In the genomic region with DNA sequence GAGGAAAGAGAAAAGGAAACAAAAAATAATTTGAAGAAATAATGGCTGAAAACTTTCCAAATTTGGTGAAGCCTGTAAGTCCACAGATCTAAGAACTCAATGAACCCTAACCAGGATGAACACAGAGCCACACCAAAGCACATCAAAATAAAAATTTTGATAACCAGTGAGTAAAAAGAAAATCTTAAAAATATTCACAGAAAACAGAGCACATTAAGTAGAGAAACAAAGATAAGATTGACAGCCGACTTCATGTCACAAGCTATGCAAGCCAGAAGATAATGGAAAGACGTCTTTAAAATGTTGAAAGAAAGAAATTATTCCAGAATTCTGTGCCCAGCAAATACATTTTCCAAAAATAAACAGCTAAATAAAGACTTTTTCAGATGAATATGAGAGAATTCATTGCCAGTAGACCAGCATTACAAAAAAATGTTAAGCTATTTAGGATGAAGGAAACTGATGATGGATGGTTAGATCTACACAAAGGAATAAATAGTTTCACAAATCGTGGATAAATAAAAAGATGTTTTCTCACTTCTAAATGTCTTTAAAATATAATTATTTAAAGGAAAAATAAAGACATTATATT, we compare ENCODE assay signal across 13 cellular contexts.
A peak's percentile ranks its signal among the peaks of the same experiment; 100 is the strongest.
DNase-seq lines count a peak whose midpoint lies in the region; ATAC-seq, FAIRE-seq and TF ChIP-seq lines count a peak whose summit lies in the region.
"Had no signal": no experiment of that assay in that cellular context is flagged by ENCODE, and none has a peak within 500 bp of the region (broad histone marks: within the 10 kb centered on the region; RNA-seq: fewer than 3 reads in every experiment).

No MANE protein-coding gene starts in this region.

- H3K27ac ChIP-seq in GM12878 (ENCODE audit: control insufficient read depth, insufficient read depth) (no peak overlapping the region), mesendoderm (ENCODE audit: low read depth, low read length) (no peak overlapping the region), uterus (no peak overlapping the region)
- H3K27ac ChIP-seq: skin epidermis had no signal

- H3K9me3 ChIP-seq in GM12878 (replicated peaks; ENCODE audit: control insufficient read depth, insufficient read depth, low read length) (peaks cover 4% of the 10 kb centered on the region), uterus (peaks cover 0 to 9% of the 10 kb centered on the region in 2 donors)

- H4K20me1 ChIP-seq in GM12878 (ENCODE audit: control insufficient read depth, insufficient read depth) = no peaks in the 10 kb centered on the region

- H3K4me1 ChIP-seq in GM12878 (ENCODE audit: control insufficient read depth, insufficient read depth, low read length) (no peaks in the 10 kb centered on the region), mesendoderm (ENCODE audit: control insufficient read depth, low read depth, low read length) (no peaks in the 10 kb centered on the region), uterus (no peaks in the 10 kb centered on the region)

- no peak overlapping the region for H3K4me3 ChIP-seq in GM12878
- no peak overlapping the region for H3K4me3 ChIP-seq in mesendoderm (ENCODE audit: low read length)
- H3K4me3 ChIP-seq in uterus = no peak overlapping the region
- H3K4me3 ChIP-seq: lung, skin epidermis had no signal

- no peak for ATAC-seq in GM12878
- no peak for ATAC-seq in HG02623 (IDR thresholded peaks at IDR 0.05; ENCODE audit: unreplicated experiment)

- no peak overlapping the region for H2AK5ac ChIP-seq in mesendoderm (ENCODE audit: low read length)

- 83% methylated on average over 3 of the region's 3 CpGs for WGBS in GM12878 (ENCODE audit: insufficient coverage, insufficient replicate concordance, low lambda C conversion rate, missing lambda C conversion rate)
- WGBS in mesendoderm (ENCODE audit: extremely low coverage, insufficient coverage, low lambda C conversion rate) = no CpG with 5 or more reads among the region's 3 CpGs

- CTCF ChIA-PET in GM12878 (lab: Yijun Ruan, JAX) = interaction anchor here (0.7 to 1.2 kb wide), 4 partner anchors 11 to 252 kb away, joined by 3 to 4 read pairs (median 3); no protein-coding TSS in a partner anchor

- no peak overlapping the region for H4K5ac ChIP-seq in mesendoderm (ENCODE audit: low read length)

- H2AFZ ChIP-seq in GM12878 (ENCODE audit: control insufficient read depth, low read depth, low read length) = no peak overlapping the region

- H4K8ac ChIP-seq in mesendoderm (ENCODE audit: low read depth, low read length) = no peak overlapping the region

- peak; percentile 13 for FAIRE-seq in GM12878 (lab: Jason Lieb, UNC)

- in situ Hi-C loops in GM12878 (cut with MboI) = no loop called here

- no peaks in the 10 kb centered on the region for H3K36me3 ChIP-seq in GM12878 (ENCODE audit: control insufficient read depth in 2 of 2, insufficient read depth in 2 of 2, low read length in 1 of 2)
- no peaks in the 10 kb centered on the region for H3K36me3 ChIP-seq in mesendoderm (ENCODE audit: control insufficient read depth, insufficient read depth, low read length)
- no peaks in the 10 kb centered on the region for H3K36me3 ChIP-seq in uterus

- H3K27me3 ChIP-seq in GM12878 (replicated peaks in 1 of 2; ENCODE audit: control insufficient read depth in 2 of 2, insufficient read depth in 2 of 2, low read length in 1 of 2) (no peaks in the 10 kb centered on the region), mesendoderm (ENCODE audit: insufficient read depth, low read length, poor library complexity) (no peaks in the 10 kb centered on the region), uterus (no peaks in the 10 kb centered on the region)

- H2BK15ac ChIP-seq in mesendoderm (replicated peaks; ENCODE audit: low read depth) = no peak overlapping the region

- TF ChIP-seq POLR2A in GM12878 (IDR thresholded peaks at IDR 0.05; ENCODE audit: low read depth, low read length) (no peak), uterus (IDR thresholded peaks at IDR 0.05) (no peak)

- H3K9ac ChIP-seq in GM12878 (ENCODE audit: control insufficient read depth, insufficient read depth, low read length) (no peak overlapping the region), mesendoderm (ENCODE audit: low read length) (no peak overlapping the region)

- no peaks in the 10 kb centered on the region for H3K79me1 ChIP-seq in mesendoderm (ENCODE audit: low read length)

- no TSS peak for BruUV-seq in GM12878 (replicated peaks; lab: Mats Ljungman, UMichigan)

- H3K4ac ChIP-seq in mesendoderm (ENCODE audit: low read depth, low read length) = no peak overlapping the region

- intact Hi-C loops in GM12878 (cut with micrococcal nuclease; ENCODE audit: unreplicated experiment) = no loop called here
- intact Hi-C loops in uterus (cut with DNase I; ENCODE audit: low total_unique reads) = no loop called here

- H3K18ac ChIP-seq in mesendoderm (ENCODE audit: low read length) = no peak overlapping the region

- no peak overlapping the region for H2BK5ac ChIP-seq in mesendoderm (ENCODE audit: low read length)

- no peak overlapping the region for H3K4me2 ChIP-seq in GM12878 (ENCODE audit: control insufficient read depth, insufficient read depth)
- no peak overlapping the region for H3K4me2 ChIP-seq in mesendoderm (ENCODE audit: low read length)

- TF ChIP-seq EP300 in GM12878 (IDR thresholded peaks at IDR 0.05; ENCODE audit: borderline replicate concordance in 1 of 2, control insufficient read depth in 1 of 2, low read depth in 2 of 2, low read length in 2 of 2) = no peak

- TF ChIP-seq RAD21 in GM12878 (IDR thresholded peaks at IDR 0.05; ENCODE audit: insufficient read depth, low read depth, low read length) = no peak

- SMC1A ChIA-PET in GM12878 (lab: Charles Lee; ENCODE audit: uncharacterized antibody, unreplicated experiment) = interaction anchor here (1.0 to 1.1 kb wide), 2 partner anchors 9 to 78 kb away, joined by 4 to 6 read pairs; no protein-coding TSS in a partner anchor

- H3K79me2 ChIP-seq in GM12878 (ENCODE audit: control insufficient read depth, insufficient read depth, low read length) = no peaks in the 10 kb centered on the region
- no peaks in the 10 kb centered on the region for H3K79me2 ChIP-seq in mesendoderm (ENCODE audit: control insufficient read depth, insufficient read depth, low read length)

- POLR2A ChIA-PET in GM12878 (lab: Charles Lee) = no interaction called here

- no peak overlapping the region for H2BK120ac ChIP-seq in mesendoderm (ENCODE audit: low read depth, low read length)

- RAD21 ChIA-PET in GM12878 (lab: Charles Lee; ENCODE audit: unreplicated experiment) = no interaction called here

- no peak for TF ChIP-seq CTCF in GM12878 (IDR thresholded peaks at IDR 0.05 in 2 of 3, conservative IDR thresholded peaks at IDR 0.05 in 1 of 3; ENCODE audit: control insufficient read depth in 2 of 3, extremely low read depth in 1 of 3, insufficient read depth in 1 of 3, low read depth in 3 of 3, low read length in 3 of 3)
- TF ChIP-seq CTCF in uterus (IDR thresholded peaks at IDR 0.05) = no peak

- H3K23ac ChIP-seq in mesendoderm (ENCODE audit: low read length) = no peak overlapping the region

- H3K56ac ChIP-seq in mesendoderm (ENCODE audit: low read length) = no peak overlapping the region

- DNase-seq in NCI-H2081 (lab: John Stamatoyannopoulos, UW) = peak; percentile 19 to 23
- DNase-seq in NCI-H2081 treated with DMSO at 0.1 percent for 48 hours (lab: John Stamatoyannopoulos, UW) = no peak
- peak; percentile 44 for DNase-seq in NCI-H1105 treated with DMSO at 0.1 percent for 48 hours (lab: John Stamatoyannopoulos, UW)
- no peak for DNase-seq in GM12878 (ENCODE audit: low read depth, low spot score)
- DNase-seq in mesendoderm = peak; percentile 66
- no peak for DNase-seq in uterus
- no peak for DNase-seq in hepatic stellate cell (ENCODE audit: low spot score)
- DNase-seq: activated CD4-positive, alpha-beta T cell treated with anti-CD3 and anti-CD28 coated beads for 4 hours; NCI-H446 treated with DMSO at 0.1 percent for 48 hours; substantia nigra had no signal

TF ChIP-seq in GM12878, 131 proteins besides CTCF, POLR2A, EP300 and RAD21 (continues in another document):
- TF ChIP-seq, protein P1, sequence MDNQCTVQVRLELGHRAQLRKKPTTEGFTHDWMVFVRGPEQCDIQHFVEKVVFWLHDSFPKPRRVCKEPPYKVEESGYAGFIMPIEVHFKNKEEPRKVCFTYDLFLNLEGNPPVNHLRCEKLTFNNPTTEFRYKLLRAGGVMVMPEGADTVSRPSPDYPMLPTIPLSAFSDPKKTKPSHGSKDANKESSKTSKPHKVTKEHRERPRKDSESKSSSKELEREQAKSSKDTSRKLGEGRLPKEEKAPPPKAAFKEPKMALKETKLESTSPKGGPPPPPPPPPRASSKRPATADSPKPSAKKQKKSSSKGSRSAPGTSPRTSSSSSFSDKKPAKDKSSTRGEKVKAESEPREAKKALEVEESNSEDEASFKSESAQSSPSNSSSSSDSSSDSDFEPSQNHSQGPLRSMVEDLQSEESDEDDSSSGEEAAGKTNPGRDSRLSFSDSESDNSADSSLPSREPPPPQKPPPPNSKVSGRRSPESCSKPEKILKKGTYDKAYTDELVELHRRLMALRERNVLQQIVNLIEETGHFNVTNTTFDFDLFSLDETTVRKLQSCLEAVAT (IDR thresholded peaks at IDR 0.05) = no peak
- TF ChIP-seq EGR1 (IDR thresholded peaks at IDR 0.05; ENCODE audit: borderline replicate concordance in 1 of 2, low read depth in 2 of 2, low read length in 2 of 2) (no peak), BRCA1 (IDR thresholded peaks at IDR 0.05; ENCODE audit: low read depth, low read length) (no peak), ZNF217 (IDR thresholded peaks at IDR 0.05) (no peak), KAT2A (conservative IDR thresholded peaks at IDR 0.05; ENCODE audit: control insufficient read depth, low read depth, low read length) (no peak), EED (IDR thresholded peaks at IDR 0.05; ENCODE audit: low read depth) (no peak), FOXM1 (IDR thresholded peaks at IDR 0.05; ENCODE audit: low read depth, low read length) (no peak), BCL11A (IDR thresholded peaks at IDR 0.05; ENCODE audit: low read depth, low read length) (no peak), CBX5 (IDR thresholded peaks at IDR 0.05; ENCODE audit: low read depth) (peak; percentile 99)
- TF ChIP-seq, protein P2, sequence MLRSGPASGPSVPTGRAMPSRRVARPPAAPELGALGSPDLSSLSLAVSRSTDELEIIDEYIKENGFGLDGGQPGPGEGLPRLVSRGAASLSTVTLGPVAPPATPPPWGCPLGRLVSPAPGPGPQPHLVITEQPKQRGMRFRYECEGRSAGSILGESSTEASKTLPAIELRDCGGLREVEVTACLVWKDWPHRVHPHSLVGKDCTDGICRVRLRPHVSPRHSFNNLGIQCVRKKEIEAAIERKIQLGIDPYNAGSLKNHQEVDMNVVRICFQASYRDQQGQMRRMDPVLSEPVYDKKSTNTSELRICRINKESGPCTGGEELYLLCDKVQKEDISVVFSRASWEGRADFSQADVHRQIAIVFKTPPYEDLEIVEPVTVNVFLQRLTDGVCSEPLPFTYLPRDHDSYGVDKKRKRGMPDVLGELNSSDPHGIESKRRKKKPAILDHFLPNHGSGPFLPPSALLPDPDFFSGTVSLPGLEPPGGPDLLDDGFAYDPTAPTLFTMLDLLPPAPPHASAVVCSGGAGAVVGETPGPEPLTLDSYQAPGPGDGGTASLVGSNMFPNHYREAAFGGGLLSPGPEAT (IDR thresholded peaks at IDR 0.05; ENCODE audit: low read depth) = peak; percentile 52; the same call in 1 of the 2 replicates

Comparison
In these comparisons a context has a peak if more than half of its experiments do, and no peak if none do; other contexts are left out.
1. DNase-seq: peak in NCI-H2081 (2 of 2), NCI-H1105 treated with DMSO at 0.1 percent for 48 hours (single experiment) and mesendoderm (single experiment); none in NCI-H2081 treated with DMSO at 0.1 percent for 48 hours (single experiment), GM12878 (single experiment), uterus (0 of 2) and hepatic stellate cell (single experiment).